16 cellular contexts compared by ENCODE assay signal in the genomic region with DNA sequence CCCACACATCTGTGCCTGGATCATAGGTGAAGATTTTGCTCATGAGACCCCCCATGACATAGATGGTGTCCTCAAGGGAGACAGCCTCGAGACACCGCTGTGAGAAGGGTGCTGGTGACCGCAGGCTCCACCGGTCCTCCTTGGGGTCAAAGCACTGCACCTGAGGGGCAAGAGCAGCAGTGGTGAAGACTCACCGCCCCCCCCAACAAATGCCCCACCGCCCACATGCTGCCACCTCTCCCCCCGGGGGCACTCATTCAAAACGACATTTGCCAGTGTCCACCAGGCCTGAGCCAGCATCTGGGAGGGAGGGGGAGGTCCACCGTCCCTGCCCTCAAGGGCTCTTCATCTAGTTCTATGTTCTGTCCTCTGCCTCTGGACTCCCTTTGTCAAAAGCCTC. TPM values are rescaled to one million over a fixed set of nuclear protein-coding genes. Genes with fewer than 3 reads are reported as not detected.
DNase-seq lines count a peak whose midpoint lies in the region; ATAC-seq and TF ChIP-seq lines count a peak whose summit lies in the region.
"Had no signal": no experiment of that assay in that cellular context is flagged by ENCODE, and none has a peak within 500 bp of the region (broad histone marks: within the 10 kb centered on the region; RNA-seq: fewer than 3 reads in every experiment).

No MANE protein-coding gene starts in this region.

- H3K27me3 Mint-ChIP-seq in mesothelial cell of epicardium (ENCODE audit: low read depth), result peaks cover 22% of the 10 kb centered on the region
- H3K27me3 Mint-ChIP-seq in CD8-positive, alpha-beta memory T cell, result peaks cover 3 to 6% of the 10 kb centered on the region in 2 donors

- H3K27me3 ChIP-seq in heart right ventricle (peaks cover 0 to 6% (median 0%) of the 10 kb centered on the region in 7 donors), ascending aorta (no peaks in the 10 kb centered on the region), upper lobe of right lung (no peaks in the 10 kb centered on the region)
- H3K27me3 ChIP-seq in CD8-positive, alpha-beta memory T cell (ENCODE audit: insufficient read depth, low read length, poor library complexity, severe bottlenecking), result no peaks in the 10 kb centered on the region

- DNase-seq in left cardiac atrium (peak; percentile 5), heart right ventricle (no peak), ascending aorta (ENCODE audit: low spot score in 2 of 2) (no peak), mesothelial cell of epicardium (ENCODE audit: low spot score in 2 of 2, unreplicated experiment in 2 of 2) (no peak), upper lobe of right lung (no peak), head of caudate nucleus (no peak)
- no peak for DNase-seq in CD8-positive, alpha-beta memory T cell
- DNase-seq: HFFc6, MV-4-11, NCI-H187, NCI-H226, NCI-H524, SHP77 treated with DMSO at 0.1 percent for 48 hours had no signal

- H3K27ac Mint-ChIP-seq in mesothelial cell of epicardium, result peak overlapping the region; percentile 30
- H3K27ac Mint-ChIP-seq in CD8-positive, alpha-beta memory T cell, result peak overlapping the region in 2 of 8 donors; percentile 7 to 26
- H3K27ac Mint-ChIP-seq: HFFc6 had no signal

- H3K9me3 ChIP-seq in heart right ventricle (no peaks in the 10 kb centered on the region), ascending aorta (no peaks in the 10 kb centered on the region), upper lobe of right lung (no peaks in the 10 kb centered on the region)
- no peaks in the 10 kb centered on the region for H3K9me3 ChIP-seq in CD8-positive, alpha-beta memory T cell (ENCODE audit: low read length)

- H3K36me3 Mint-ChIP-seq in mesothelial cell of epicardium, result peaks cover 17% of the 10 kb centered on the region
- H3K36me3 Mint-ChIP-seq in CD8-positive, alpha-beta memory T cell, result peaks cover 0 to 22% (median 0%) of the 10 kb centered on the region in 3 donors

- CTCF ChIA-PET in CD8-positive, alpha-beta memory T cell (lab: Charles Lee), result interaction anchor here (1.4 kb wide), 1 partner anchor 16 kb away, joined by 4 read pairs; no protein-coding TSS in a partner anchor

- H3K36me3 ChIP-seq in heart right ventricle, result peaks cover 0 to 30% (median 8%) of the 10 kb centered on the region in 9 donors
- peaks cover 0 to 11% of the 10 kb centered on the region in 2 donors for H3K36me3 ChIP-seq in ascending aorta
- H3K36me3 ChIP-seq in upper lobe of right lung, result peaks cover 4% of the 10 kb centered on the region
- H3K36me3 ChIP-seq in CD8-positive, alpha-beta memory T cell (ENCODE audit: insufficient read depth, low read length), result peaks cover 8% of the 10 kb centered on the region

- POLR2A ChIA-PET in CD8-positive, alpha-beta memory T cell (lab: Charles Lee), result no interaction called here

- no peak for TF ChIP-seq CTCF in heart right ventricle (IDR thresholded peaks at IDR 0.05)
- no peak for TF ChIP-seq CTCF in ascending aorta (IDR thresholded peaks at IDR 0.05)
- no peak for TF ChIP-seq CTCF in mesothelial cell of epicardium (IDR thresholded peaks at IDR 0.05; ENCODE audit: unreplicated experiment)
- no peak for TF ChIP-seq CTCF in upper lobe of right lung (IDR thresholded peaks at IDR 0.05)

- no peaks in the 10 kb centered on the region for H3K9me3 Mint-ChIP-seq in mesothelial cell of epicardium
- H3K9me3 Mint-ChIP-seq in CD8-positive, alpha-beta memory T cell, result no peaks in the 10 kb centered on the region
- H3K9me3 Mint-ChIP-seq: HFFc6 had no signal

- H3K4me3 ChIP-seq in heart right ventricle (no peak overlapping the region), ascending aorta (no peak overlapping the region), upper lobe of right lung (no peak overlapping the region)
- H3K4me3 ChIP-seq in CD8-positive, alpha-beta memory T cell (ENCODE audit: low read length), result no peak overlapping the region
- H3K4me3 ChIP-seq: BLaER1 treated with 17β-estradiol and CSF1 and Interleukin-3, amounts not matched to agents 10 nM and 100 nM had no signal

- ATAC-seq in left cardiac atrium (no peak), heart right ventricle (no peak), upper lobe of right lung (no peak), HG02885 (IDR thresholded peaks at IDR 0.05; ENCODE audit: poor library complexity, unreplicated experiment) (no peak)

- H3K4me1 Mint-ChIP-seq in mesothelial cell of epicardium, result peaks cover 6% of the 10 kb centered on the region
- H3K4me1 Mint-ChIP-seq in CD8-positive, alpha-beta memory T cell, result peaks cover under 1 to 9% (median 7%) of the 10 kb centered on the region in 3 donors

- H3K4me3 Mint-ChIP-seq in mesothelial cell of epicardium, result no peak overlapping the region
- no peak overlapping the region for H3K4me3 Mint-ChIP-seq in CD8-positive, alpha-beta memory T cell
- H3K4me3 Mint-ChIP-seq: HFFc6 had no signal

- intact Hi-C loops in left cardiac atrium (cut with DNase I) (no loop called here), heart right ventricle (cut with DNase I) (no loop called here), ascending aorta (cut with DNase I) (loop anchor here (10.0 kb wide), 1 partner anchor 391 kb away; the partner anchor contains the start of gene UVRAG), upper lobe of right lung (cut with DNase I) (no loop called here), head of caudate nucleus (cut with DNase I) (no loop called here)

- WGBS in heart right ventricle, 2 donors, result 75 to 86% methylated on average over 9 of the region's 9 CpGs

- H3K4me1 ChIP-seq in heart right ventricle, result peaks cover 0 to 33% (median 5%) of the 10 kb centered on the region in 9 donors
- peaks cover 7 to 12% of the 10 kb centered on the region in 2 donors for H3K4me1 ChIP-seq in ascending aorta
- peaks cover 22% of the 10 kb centered on the region for H3K4me1 ChIP-seq in upper lobe of right lung
- H3K4me1 ChIP-seq in CD8-positive, alpha-beta memory T cell (ENCODE audit: insufficient read depth, low read length), result no peaks in the 10 kb centered on the region

- H3K27ac ChIP-seq in heart right ventricle, result no peak overlapping the region
- H3K27ac ChIP-seq in ascending aorta, result peak overlapping the region; percentile 61 to 91
- H3K27ac ChIP-seq in upper lobe of right lung, result peak overlapping the region; percentile 45
- H3K27ac ChIP-seq in CD8-positive, alpha-beta memory T cell (ENCODE audit: low read depth, low read length), result no peak overlapping the region
- H3K27ac ChIP-seq: BLaER1 treated with 17β-estradiol and CSF1 and Interleukin-3, amounts not matched to agents 10 nM and 100 nM; KMS-11 had no signal

RNA-seq across cellular contexts. Expression of gene KLHL35, which starts 9.3 kb away (rescaled TPM):
- 1 to 10 TPM; 1.1 to 1.2 TPM for total RNA-seq in left cardiac atrium
- under 1 TPM in 8 of 10 donors, not detected in 2; 0.20 to 0.81 (median 0.37) TPM for total RNA-seq in heart right ventricle
- under 1 TPM; 0.29 to 0.64 TPM for polyA plus RNA-seq in heart right ventricle
- total RNA-seq in ascending aorta, result not detected
- total RNA-seq in mesothelial cell of epicardium, result 0.38 to 0.67 TPM (median 0.59 TPM) in 3 replicates
- 3.4 TPM for total RNA-seq in upper lobe of right lung
- total RNA-seq in CD8-positive, alpha-beta memory T cell, result under 1 TPM; 0.44 to 0.83 TPM
- 0.37 TPM for polyA plus RNA-seq in CD8-positive, alpha-beta memory T cell
- total RNA-seq: HFFc6 had no signal

RNA-seq across cellular contexts. Expression of gene RPS3, which starts 24.4 kb away (rescaled TPM):
- total RNA-seq in left cardiac atrium (1,000 to 10,000 TPM; 1,106 to 1,117 TPM), heart right ventricle (1,000 to 10,000 TPM in 2 of 10 donors, 100 to 1,000 TPM in 8; 803 to 1,301 (median 939) TPM), ascending aorta (511 TPM), mesothelial cell of epicardium (2,848 to 2,954 TPM (median 2,936 TPM) in 3 replicates), upper lobe of right lung (1,778 TPM)
- 1,000 to 10,000 TPM in 1 of 2 donors, 100 to 1,000 TPM in 1; 698 to 1,945 TPM for polyA plus RNA-seq in heart right ventricle
- 1,000 to 10,000 TPM; 3,916 to 3,935 TPM for total RNA-seq in CD8-positive, alpha-beta memory T cell
- 4,910 TPM for polyA plus RNA-seq in CD8-positive, alpha-beta memory T cell

Comparison
In these comparisons a context has a peak if more than half of its experiments do, and no peak if none do; other contexts are left out.
1. H3K27ac ChIP-seq: peak in ascending aorta (2 of 2) and upper lobe of right lung (single experiment); none in heart right ventricle (0 of 10) and CD8-positive, alpha-beta memory T cell (single experiment).